ENCODE assay signal across 26 cellular contexts in genomic region chr10:133206311-133207040, GRCh38. TPM values are rescaled to one million over a fixed set of nuclear protein-coding genes. Genes with fewer than 3 reads are reported as not detected.
"Had no signal": no experiment of that assay in that cellular context is flagged by ENCODE, and none has a peak within 500 bp of the region (broad histone marks: within the 10 kb centered on the region; RNA-seq: fewer than 3 reads in every experiment).

No MANE protein-coding gene starts in this region.

- H3K36me3 ChIP-seq: MG63 had no signal

- H3K9ac ChIP-seq: SK-N-SH had no signal

- DNase-seq: IMR-90, Karpas-422, KG1, MG63, NCI-H1092, NCI-H1105 treated with DMSO at 0.1 percent for 48 hours, NCI-H1417 treated with DMSO at 0.1 percent for 48 hours, NCI-H146, NCI-H1694 treated with DMSO at 0.1 percent for 48 hours, NCI-H2029, NCI-H2081 treated with DMSO at 0.1 percent for 48 hours, NCI-H2171, NCI-H226, NCI-H446, NCI-H510A, NCI-H524 treated with DMSO at 0.1 percent for 48 hours, NCI-H69, NCI-H774, RPMI8226, SHP77, SK-N-SH, SW 1271 had no signal

- FAIRE-seq: HepG2, RCC 7860 had no signal

- H3K27me3 ChIP-seq: MG63 had no signal

- H3K9me3 ChIP-seq: MG63, SK-N-SH had no signal

- H3K4me3 ChIP-seq: MG63 had no signal

RNA-seq across cellular contexts. Expression of gene UTF1, which starts 23.5 kb away (rescaled TPM):
- total RNA-seq: HepG2, HT-29, IMR-90, SK-MEL-5 had no signal
- polyA plus RNA-seq: HepG2, IMR-90, SK-N-SH had no signal

RNA-seq across cellular contexts. Expression of gene VENTX, which starts 31.2 kb away (rescaled TPM):
- total RNA-seq: HepG2, HT-29, IMR-90, SK-MEL-5 had no signal
- polyA plus RNA-seq: HepG2, IMR-90, SK-N-SH had no signal

RNA-seq across cellular contexts. Expression of gene KNDC1, which starts 46.5 kb away (rescaled TPM):
- total RNA-seq: HepG2 had no signal
